17 cellular contexts compared by ENCODE assay signal in the genomic region with DNA sequence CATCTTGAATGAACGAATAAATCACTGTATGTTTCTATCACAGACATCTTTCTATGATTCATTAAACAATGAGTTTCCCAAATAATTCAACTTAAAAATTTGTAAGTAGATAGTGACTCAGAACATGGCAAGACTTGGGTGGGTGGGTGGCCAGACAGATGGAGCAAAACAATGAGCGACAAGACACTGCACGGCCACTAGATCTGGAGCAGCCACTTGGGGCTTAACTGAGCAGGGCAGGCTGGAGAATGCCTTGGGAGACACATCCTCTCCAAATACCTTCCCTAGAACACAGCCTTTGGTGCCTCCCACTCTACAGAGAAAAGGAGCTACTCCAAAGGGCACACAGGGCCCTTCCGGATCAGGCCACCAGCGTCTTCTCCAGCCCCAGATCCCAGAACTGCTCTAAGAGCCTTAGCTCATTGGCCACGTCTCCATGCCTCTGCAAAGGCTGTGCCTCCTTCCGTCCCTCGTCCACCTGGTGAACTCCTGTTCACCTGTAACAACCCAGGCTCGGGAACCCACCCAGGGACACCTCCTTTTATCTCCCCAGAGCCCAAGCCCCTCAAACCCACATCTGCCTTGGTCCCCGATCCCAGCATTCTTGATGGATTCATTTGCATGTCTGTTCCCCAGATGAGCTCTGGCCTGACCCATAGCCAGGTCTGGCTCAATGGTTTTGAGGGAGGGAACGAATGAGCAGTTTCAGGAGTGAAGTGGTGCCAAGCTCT.
DNase-seq lines count a peak whose midpoint lies in the region; FAIRE-seq and TF ChIP-seq lines count a peak whose summit lies in the region.
"Had no signal": no experiment of that assay in that cellular context is flagged by ENCODE, and none has a peak within 500 bp of the region (broad histone marks: within the 10 kb centered on the region; RNA-seq: fewer than 3 reads in every experiment).

No MANE protein-coding gene starts in this region.

- no peak overlapping the region for H3K4me3 Mint-ChIP-seq in chondrocyte (ENCODE audit: unreplicated experiment)
- H3K4me3 Mint-ChIP-seq: CD4-positive, alpha-beta memory T cell; H9 had no signal

- H3K36me3 ChIP-seq in kidney (ENCODE audit: control insufficient read depth in 1 of 2, insufficient read depth in 2 of 2, low read length in 2 of 2) (no peaks in the 10 kb centered on the region), osteoblast (ENCODE audit: insufficient read depth, low read length) (no peaks in the 10 kb centered on the region)

- no peak for FAIRE-seq in kidney (lab: Jason Lieb, UNC)
- FAIRE-seq: GM12892, GM19239, H1 had no signal

- H3K27me3 Mint-ChIP-seq in chondrocyte (ENCODE audit: low read depth), result peaks cover 37% of the 10 kb centered on the region

- H3K9me3 Mint-ChIP-seq in chondrocyte (ENCODE audit: low read depth), result no peaks in the 10 kb centered on the region
- H3K9me3 Mint-ChIP-seq: H9 had no signal

- no peak overlapping the region for H3K4me2 ChIP-seq in osteoblast (ENCODE audit: insufficient read depth, low read length)

- H3K9me3 ChIP-seq in kidney (ENCODE audit: control insufficient read depth in 1 of 2, low read length in 2 of 2) (no peaks in the 10 kb centered on the region), osteoblast (ENCODE audit: low read depth, low read length) (no peaks in the 10 kb centered on the region)

- no peaks in the 10 kb centered on the region for H3K4me1 Mint-ChIP-seq in chondrocyte (ENCODE audit: low read depth)

- DNase-seq in chondrocyte (ENCODE audit: low spot score) (peak; percentile 63), kidney (peak; percentile 50), osteoblast (ENCODE audit: insufficient read length, low spot score, missing footprints) (peak; percentile 66), HUDEP-2 (lab: John Stamatoyannopoulos, UW; ENCODE audit: unreplicated experiment in 76 of 76) (no peak), iPS-NIHi11 (ENCODE audit: low spot score) (no peak)
- DNase-seq in effector CD8-positive, alpha-beta T cell (lab: John Stamatoyannopoulos, UW), result no peak
- DNase-seq: C1 segment of cervical spinal cord; Calu3; CD4-positive, alpha-beta memory T cell; COR-L47; DMS53; DMS79 treated with DMSO at 0.1 percent for 48 hours; GM23248; H9 had no signal

- H3K36me3 Mint-ChIP-seq in chondrocyte (ENCODE audit: low read depth), result no peaks in the 10 kb centered on the region
- H3K36me3 Mint-ChIP-seq: CD4-positive, alpha-beta memory T cell had no signal

- no peak overlapping the region for H3K4me3 ChIP-seq in kidney (ENCODE audit: low read length in 2 of 2)
- H3K4me3 ChIP-seq in osteoblast (ENCODE audit: insufficient read depth, low read length), result no peak overlapping the region
- H3K4me3 ChIP-seq: GM23248 had no signal

- intact Hi-C loops in kidney (cut with DNase I), result no loop called here

- H3K9ac ChIP-seq in kidney (ENCODE audit: low read length in 2 of 2), result no peak overlapping the region
- H3K9ac ChIP-seq: GM23248 had no signal

- TF ChIP-seq CTCF in chondrocyte (IDR thresholded peaks at IDR 0.05) (no peak), kidney (IDR thresholded peaks at IDR 0.05; ENCODE audit: borderline replicate concordance, extremely low read depth, insufficient read depth) (no peak), osteoblast (IDR thresholded peaks at IDR 0.05; ENCODE audit: extremely low read depth, low read depth, low read length) (no peak)

- no peaks in the 10 kb centered on the region for H3K4me1 ChIP-seq in kidney (ENCODE audit: control insufficient read depth in 1 of 2, insufficient read depth in 1 of 2, low read depth in 1 of 2, low read length in 2 of 2)
- no peaks in the 10 kb centered on the region for H3K4me1 ChIP-seq in osteoblast (ENCODE audit: insufficient read depth, low read length)

- no peaks in the 10 kb centered on the region for H4K20me1 ChIP-seq in osteoblast (ENCODE audit: insufficient read depth, low read length)

- peaks cover 6% of the 10 kb centered on the region for H3K27me3 ChIP-seq in osteoblast (ENCODE audit: insufficient read depth, low read length)

- H2AFZ ChIP-seq in osteoblast (ENCODE audit: low read length), result no peak overlapping the region
- H2AFZ ChIP-seq: GM23248 had no signal

- H3K79me2 ChIP-seq in osteoblast (ENCODE audit: insufficient read depth, low read length), result no peaks in the 10 kb centered on the region

- H3K27ac ChIP-seq in kidney (ENCODE audit: low read depth in 2 of 2, low read length in 2 of 2) (no peak overlapping the region), osteoblast (ENCODE audit: low read depth, low read length) (no peak overlapping the region)
- H3K27ac ChIP-seq: GM23248 had no signal

- no peak overlapping the region for H3K27ac Mint-ChIP-seq in chondrocyte (ENCODE audit: unreplicated experiment)
- H3K27ac Mint-ChIP-seq: CD4-positive, alpha-beta memory T cell; H9 had no signal

Comparison
In these comparisons a context has a peak if more than half of its experiments do, and no peak if none do; other contexts are left out.
1. DNase-seq: peak in chondrocyte (single experiment), kidney (single experiment) and osteoblast (single experiment); none in effector CD8-positive, alpha-beta T cell (single experiment), HUDEP-2 (0 of 76) and iPS-NIHi11 (single experiment).